Comparison of ENCODE assay signal across 8 cellular contexts in genomic region chr7:45917658-45918057, GRCh38. TPM values are rescaled to one million over a fixed set of nuclear protein-coding genes. Genes with fewer than 3 reads are reported as not detected.
DNase-seq lines count a peak whose midpoint lies in the region; ATAC-seq, FAIRE-seq and TF ChIP-seq lines count a peak whose summit lies in the region.

No MANE protein-coding gene starts in this region.

- TF ChIP-seq EP300 in tibial nerve (IDR thresholded peaks at IDR 0.05), result no peak

- H3K27ac ChIP-seq in pancreas (no peak overlapping the region), tibial nerve (no peak overlapping the region)

- H3K9me3 ChIP-seq in pancreas, result no peaks in the 10 kb centered on the region
- H3K9me3 ChIP-seq in tibial nerve, result no peaks in the 10 kb centered on the region

- peak; percentile 18 for DNase-seq in CMK (ENCODE audit: low read depth)
- peak; percentile 61 for DNase-seq in HT1080 (ENCODE audit: low read depth)
- DNase-seq in RKO (ENCODE audit: low spot score), result peak; percentile 49
- DNase-seq in activated effector memory CD4-positive, alpha-beta T cell treated with anti-CD3 and anti-CD28 coated beads, Interleukin-2, amount 50 U/mL, for 16 hours, result peak; percentile 90
- DNase-seq in germinal center (ENCODE audit: low spot score), result peak; percentile 72
- DNase-seq in pancreas, result peak; percentile 59 to 97 (median 83)
- peak; percentile 71 to 74 for DNase-seq in tibial nerve (ENCODE audit: low spot score in 2 of 2)

- FAIRE-seq in pancreas (lab: Jason Lieb, UNC), result no peak

- 5 to 7% methylated on average over 15 of the region's 15 CpGs for WGBS in pancreas, 2 donors
- 5 to 6% methylated on average over 14 to 15 of the region's 15 CpGs for WGBS in tibial nerve, 2 donors

- ATAC-seq in GM19324 (IDR thresholded peaks at IDR 0.05; ENCODE audit: low FRiP score, unreplicated experiment) (peak; percentile 53), pancreas (peak; percentile 38 to 73 (median 65))

- H3K4me3 ChIP-seq in pancreas (no peak overlapping the region), tibial nerve (peak overlapping the region in 1 of 4 donors; percentile 60)

- H3K27me3 ChIP-seq in pancreas (peaks cover 0 to 14% (median 2%) of the 10 kb centered on the region in 4 donors), tibial nerve (peaks cover 0 to 56% of the 10 kb centered on the region in 2 donors)

- intact Hi-C loops in pancreas (cut with DNase I), result loop anchor here in 2 of 3 donors (5.0 to 10.0 kb wide), 6 partner anchors 435 to 1337 kb away; no protein-coding TSS in a partner anchor

- peaks cover 0 to 20% (median 11%) of the 10 kb centered on the region in 3 donors for H3K4me1 ChIP-seq in pancreas
- peaks cover 0 to 45% (median 15%) of the 10 kb centered on the region in 4 donors for H3K4me1 ChIP-seq in tibial nerve

- TF ChIP-seq CTCF in pancreas (IDR thresholded peaks at IDR 0.05) (peak; percentile 81 to 98 (median 91)), tibial nerve (IDR thresholded peaks at IDR 0.05) (peak; percentile 79 to 92 (median 87))

- no peak for TF ChIP-seq POLR2A in tibial nerve (IDR thresholded peaks at IDR 0.05)

- no peaks in the 10 kb centered on the region for H3K36me3 ChIP-seq in pancreas
- H3K36me3 ChIP-seq in tibial nerve, result peaks cover 0 to 13% (median 0%) of the 10 kb centered on the region in 3 donors

RNA-seq across cellular contexts. Expression of gene IGFBP3, which starts 3.4 kb away (rescaled TPM):
- total RNA-seq in HT1080 (2014; rRNA removed; shearing (Covaris generic)), result not detected in 2 replicates
- polyA plus RNA-seq in HT1080 (2015; cell fraction: cytosol; rRNA removed), result 3.7 and 4.2 TPM in 2 replicates
- 5.1 and 5.7 TPM in 2 replicates for polyA plus RNA-seq in HT1080 (2015; cell fraction: nucleus; rRNA removed)
- total RNA-seq in pancreas (10 to 100 TPM in 3 of 6 donors, 1 to 10 TPM in 3; 4.6 to 21.9 (median 10.5) TPM), tibial nerve (100 to 1,000 TPM; 145 to 377 (median 257) TPM)
- 10 to 100 TPM; 13.1 to 27.3 TPM for polyA plus RNA-seq in pancreas

RNA-seq across cellular contexts. Expression of gene IGFBP1, which starts 29.4 kb away (rescaled TPM):
- 0.48 TPM in 1 of 2 replicates, not detected in the other for total RNA-seq in HT1080 (2014; rRNA removed; shearing (Covaris generic))
- polyA plus RNA-seq in HT1080 (2015; cell fraction: cytosol; rRNA removed), result 0.08 TPM in 1 of 2 replicates, not detected in the other
- polyA plus RNA-seq in HT1080 (2015; cell fraction: nucleus; rRNA removed), result 0.20 and 0.74 TPM in 2 replicates
- total RNA-seq in pancreas, result under 1 TPM in 1 of 6 donors, not detected in 5; 0.19 TPM
- under 1 TPM; 0.11 to 0.12 TPM for polyA plus RNA-seq in pancreas
- not detected for total RNA-seq in tibial nerve

RNA-seq across cellular contexts. Expression of gene CCDC201, which starts 44.8 kb away (rescaled TPM):
- total RNA-seq in HT1080 (2014; rRNA removed; shearing (Covaris generic)), result not detected in 2 replicates
- 0.01 and 0.03 TPM in 2 replicates for polyA plus RNA-seq in HT1080 (2015; cell fraction: cytosol; rRNA removed)
- not detected in 2 replicates for polyA plus RNA-seq in HT1080 (2015; cell fraction: nucleus; rRNA removed)
- total RNA-seq in pancreas, result not detected
- polyA plus RNA-seq in pancreas, result not detected
- not detected for total RNA-seq in tibial nerve

Comparison
In these comparisons a context has a peak if more than half of its experiments do, and no peak if none do; other contexts are left out.
1. DNase-seq: peak in every context shown above with its lines; median percentile 90 in activated effector memory CD4-positive, alpha-beta T cell treated with anti-CD3 and anti-CD28 coated beads, Interleukin-2, amount 50 U/mL, for 16 hours; 83 in pancreas; 72 in tibial nerve; 72 in germinal center; 61 in HT1080; 49 in RKO; 18 in CMK.
2. RNA of gene IGFBP3, which starts 3.4 kb away (total RNA-seq): 145 to 377 TPM in tibial nerve; 4.6 to 21.9 TPM in pancreas and not detected in HT1080; every median in the first group is over 4 times any median in the second.